Comparison of ENCODE assay signal across 8 cellular contexts in genomic region chr12:118330421-118331018, GRCh38. TPM values are rescaled to one million over a fixed set of nuclear protein-coding genes. Genes with fewer than 3 reads are reported as not detected.
DNase-seq lines count a peak whose midpoint lies in the region; ATAC-seq, FAIRE-seq and TF ChIP-seq lines count a peak whose summit lies in the region.

No MANE protein-coding gene starts in this region.

- no peak overlapping the region for H3K4me3 Mint-ChIP-seq in astrocyte (ENCODE audit: unreplicated experiment)

- peak overlapping the region; percentile 12 for H3K4me2 ChIP-seq in astrocyte (ENCODE audit: low read length)

- H4K20me1 ChIP-seq in astrocyte (ENCODE audit: insufficient read depth, low read length): no peaks in the 10 kb centered on the region

- no peak overlapping the region for H3K9ac ChIP-seq in astrocyte (ENCODE audit: low read length)

- H3K27ac Mint-ChIP-seq in astrocyte (ENCODE audit: unreplicated experiment): no peak overlapping the region

- ATAC-seq in Right ventricle myocardium superior (ENCODE audit: poor library complexity) (peak; percentile 64), HG03460 (IDR thresholded peaks at IDR 0.05; ENCODE audit: unreplicated experiment) (peak; percentile 77), GM18873 (IDR thresholded peaks at IDR 0.05; ENCODE audit: low FRiP score, unreplicated experiment) (no peak)

- H3K36me3 ChIP-seq in left ventricle myocardium inferior (peaks cover 5% of the 10 kb centered on the region), astrocyte (ENCODE audit: insufficient read depth, low read length) (no peaks in the 10 kb centered on the region)

- H2AFZ ChIP-seq in astrocyte (ENCODE audit: low read depth, low read length): no peak overlapping the region

- DNase-seq in Right ventricle myocardium superior (no peak), left ventricle myocardium inferior (no peak), astrocyte (ENCODE audit: low read depth) (peak; percentile 71), renal cortical epithelial cell (ENCODE audit: low read depth) (peak; percentile 16), NCI-H82 (lab: John Stamatoyannopoulos, UW) (no peak), D721Med (ENCODE audit: insufficient read length, low spot score) (no peak)

- no peak for FAIRE-seq in astrocyte (lab: Jason Lieb, UNC)
- FAIRE-seq in D721Med (lab: Jason Lieb, UNC): no peak

- H3K27me3 Mint-ChIP-seq in astrocyte (ENCODE audit: low read depth, unreplicated experiment): no peaks in the 10 kb centered on the region

- H3K4me1 Mint-ChIP-seq in astrocyte (ENCODE audit: low read depth, unreplicated experiment): peaks cover 9% of the 10 kb centered on the region

- no peaks in the 10 kb centered on the region for H3K36me3 Mint-ChIP-seq in astrocyte (ENCODE audit: low read depth, unreplicated experiment)

- peaks cover 40% of the 10 kb centered on the region for H3K4me1 ChIP-seq in left ventricle myocardium inferior
- no peaks in the 10 kb centered on the region for H3K4me1 ChIP-seq in astrocyte (ENCODE audit: insufficient read depth, low read length)

- no peak overlapping the region for H3K27ac ChIP-seq in left ventricle myocardium inferior (replicated peaks)
- H3K27ac ChIP-seq in astrocyte (ENCODE audit: low read depth, low read length): peak overlapping the region; percentile 3

- H3K27me3 ChIP-seq in left ventricle myocardium inferior (ENCODE audit: low read depth) (no peaks in the 10 kb centered on the region), astrocyte (ENCODE audit: insufficient read depth, low read length) (no peaks in the 10 kb centered on the region)

- H3K4me3 ChIP-seq in left ventricle myocardium inferior: no peak overlapping the region
- H3K4me3 ChIP-seq in astrocyte (ENCODE audit: insufficient read depth, low read depth, low read length): no peak overlapping the region

- H3K9me3 Mint-ChIP-seq in astrocyte (ENCODE audit: unreplicated experiment): no peaks in the 10 kb centered on the region

- intact Hi-C loops in Right ventricle myocardium superior (cut with DNase I) (no loop called here), left ventricle myocardium inferior (cut with micrococcal nuclease) (no loop called here)

- H3K79me2 ChIP-seq in astrocyte (ENCODE audit: insufficient read depth, low read length): no peaks in the 10 kb centered on the region

- TF ChIP-seq CTCF in left ventricle myocardium inferior (IDR thresholded peaks at IDR 0.05; ENCODE audit: borderline replicate concordance): no peak
- no peak for TF ChIP-seq CTCF in astrocyte (IDR thresholded peaks at IDR 0.05; ENCODE audit: insufficient read depth, low read depth, low read length)
- no peak for TF ChIP-seq CTCF in D721Med (IDR thresholded peaks at IDR 0.05; ENCODE audit: insufficient read depth, missing control alignments)

- H3K9me3 ChIP-seq in left ventricle myocardium inferior (replicated peaks) (no peaks in the 10 kb centered on the region), astrocyte (ENCODE audit: insufficient read depth, low read depth, low read length) (no peaks in the 10 kb centered on the region)

RNA-seq across cellular contexts. Expression of gene TAOK3, which starts 42.2 kb away (rescaled TPM):
- total RNA-seq in Right ventricle myocardium superior (21.8 TPM), left ventricle myocardium inferior (21.4 TPM), astrocyte (14.2 and 15.7 TPM in 2 replicates), renal cortical epithelial cell (17.4 and 57.8 TPM in 2 replicates)

RNA-seq across cellular contexts. Expression of gene SUDS3, which starts 45.8 kb away (rescaled TPM):
- 17.0 TPM for total RNA-seq in Right ventricle myocardium superior
- total RNA-seq in left ventricle myocardium inferior: 20.4 TPM
- total RNA-seq in astrocyte: 30.6 and 31.0 TPM in 2 replicates
- total RNA-seq in renal cortical epithelial cell: 39.1 and 42.8 TPM in 2 replicates

Comparison
In these comparisons a context has a peak if more than half of its experiments do, and no peak if none do; other contexts are left out.
1. DNase-seq: peak in astrocyte (single experiment) and renal cortical epithelial cell (single experiment); none in Right ventricle myocardium superior (single experiment), left ventricle myocardium inferior (single experiment), NCI-H82 (single experiment) and D721Med (single experiment).